ENCODE assay signal across 1 cellular context in the genomic region with DNA sequence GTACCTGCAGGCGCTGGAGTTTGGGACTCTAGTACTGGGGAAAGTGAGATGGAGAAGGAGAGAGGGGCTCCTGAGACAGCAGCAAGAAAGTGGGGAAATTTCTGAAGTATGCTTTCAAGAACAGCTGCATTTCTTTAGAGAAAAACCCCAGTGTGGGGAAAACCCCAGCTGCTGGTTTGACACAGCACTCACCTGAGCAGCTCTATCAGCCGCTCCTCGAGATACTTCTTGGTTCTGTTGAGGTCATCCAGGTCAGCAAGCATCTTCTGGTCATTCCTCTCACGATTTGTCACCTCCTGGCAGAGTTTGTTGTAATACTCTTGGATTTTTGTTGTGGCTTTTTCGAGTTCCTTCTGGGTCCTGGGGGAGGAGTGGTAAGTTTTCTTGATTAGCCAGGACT.
TF ChIP-seq lines count a peak whose summit lies in the region.

No MANE protein-coding gene starts in this region.

TF ChIP-seq in GM12891, 5 proteins besides CTCF, POLR2A, EP300 and RAD21 (continued from another document):
- TF ChIP-seq TAF1 (IDR thresholded peaks at IDR 0.05; ENCODE audit: low read depth, low read length) (no peak), POU2F2 (IDR thresholded peaks at IDR 0.05; ENCODE audit: low read depth, low read length) (no peak), PAX5 (IDR thresholded peaks at IDR 0.05; ENCODE audit: insufficient read depth, low read length, severe bottlenecking) (no peak)
